8 cellular contexts compared by ENCODE assay signal in genomic region chr1:53890522-53890941, GRCh38. TPM values are rescaled to one million over a fixed set of nuclear protein-coding genes. Genes with fewer than 3 reads are reported as not detected.
DNase-seq lines count a peak whose midpoint lies in the region; ATAC-seq and TF ChIP-seq lines count a peak whose summit lies in the region.

No MANE protein-coding gene starts in this region.

- peaks cover 0 to 25% (median 6%) of the 10 kb centered on the region in 3 donors for H3K36me3 Mint-ChIP-seq in CD8-positive, alpha-beta memory T cell
- peaks cover 11% of the 10 kb centered on the region for H3K36me3 Mint-ChIP-seq in central memory CD8-positive, alpha-beta T cell (ENCODE audit: insufficient read depth)
- H3K36me3 Mint-ChIP-seq in osteocyte (ENCODE audit: unreplicated experiment), result peaks cover 7% of the 10 kb centered on the region

- H3K36me3 ChIP-seq in CD8-positive, alpha-beta memory T cell (ENCODE audit: insufficient read depth, low read length), result no peaks in the 10 kb centered on the region
- no peaks in the 10 kb centered on the region; the same call in 1 of the 2 replicates for H3K36me3 ChIP-seq in KOPT-K1 (ENCODE audit: insufficient read depth, low read length)

- peak overlapping the region; percentile 84 for H3K4me3 ChIP-seq in CD8-positive, alpha-beta memory T cell (ENCODE audit: low read length)

- DNase-seq in CD8-positive, alpha-beta memory T cell, result no peak
- no peak for DNase-seq in central memory CD8-positive, alpha-beta T cell (ENCODE audit: low spot score in 2 of 2)
- DNase-seq in osteocyte (ENCODE audit: extremely low spot score, unreplicated experiment), result no peak
- no peak for DNase-seq in kidney glomerular epithelial cell (lab: John Stamatoyannopoulos, UW)
- DNase-seq in epidermal melanocyte (ENCODE audit: insufficient read length, low spot score), result no peak
- no peak for DNase-seq in NCI-H2107 (lab: John Stamatoyannopoulos, UW)

- no peaks in the 10 kb centered on the region for H3K9me3 Mint-ChIP-seq in CD8-positive, alpha-beta memory T cell
- no peaks in the 10 kb centered on the region for H3K9me3 Mint-ChIP-seq in central memory CD8-positive, alpha-beta T cell
- H3K9me3 Mint-ChIP-seq in osteocyte (ENCODE audit: unreplicated experiment), result no peaks in the 10 kb centered on the region

- CTCF ChIA-PET in CD8-positive, alpha-beta memory T cell (lab: Charles Lee), result interaction anchor here (3.0 kb wide), 1 partner anchor 54 kb away, joined by 13 read pairs; the partner anchor contains the start of genes IFT25 and LRRC42

- no peak for ATAC-seq in central memory CD8-positive, alpha-beta T cell (replicated peaks; ENCODE audit: extremely low read depth, poor library complexity, severe bottlenecking)
- no peak for ATAC-seq in GM21423 (IDR thresholded peaks at IDR 0.05; ENCODE audit: unreplicated experiment)

- peak overlapping the region; percentile 60 for H3K27ac ChIP-seq in CD8-positive, alpha-beta memory T cell (ENCODE audit: low read depth, low read length)
- peak overlapping the region; percentile 54 for H3K27ac ChIP-seq in KOPT-K1 (ENCODE audit: low read depth, low read length, poor library complexity, severe bottlenecking)

- peak overlapping the region; percentile 84 to 100 (median 97) for H3K4me3 Mint-ChIP-seq in CD8-positive, alpha-beta memory T cell
- peak overlapping the region; percentile 96 for H3K4me3 Mint-ChIP-seq in central memory CD8-positive, alpha-beta T cell
- H3K4me3 Mint-ChIP-seq in osteocyte (ENCODE audit: unreplicated experiment), result peak overlapping the region; percentile 94

- no peaks in the 10 kb centered on the region for H3K9me3 ChIP-seq in CD8-positive, alpha-beta memory T cell (ENCODE audit: low read length)
- no peaks in the 10 kb centered on the region for H3K9me3 ChIP-seq in KOPT-K1 (ENCODE audit: insufficient read depth, low read length, poor library complexity, severe bottlenecking)

- POLR2A ChIA-PET in CD8-positive, alpha-beta memory T cell (lab: Charles Lee), result interaction anchor here (0.5 kb wide), 1 partner anchor 18 kb away, joined by 3 read pairs; no protein-coding TSS in a partner anchor

- H3K4me1 ChIP-seq in CD8-positive, alpha-beta memory T cell (ENCODE audit: insufficient read depth, low read length), result peaks cover 19% of the 10 kb centered on the region

- no peaks in the 10 kb centered on the region for H3K27me3 ChIP-seq in CD8-positive, alpha-beta memory T cell (ENCODE audit: insufficient read depth, low read length, poor library complexity, severe bottlenecking)

- H3K27ac Mint-ChIP-seq in CD8-positive, alpha-beta memory T cell, result peak overlapping the region in 7 of 8 donors; percentile 78 to 98 (median 92)
- peak overlapping the region; percentile 95 for H3K27ac Mint-ChIP-seq in central memory CD8-positive, alpha-beta T cell (ENCODE audit: low read depth)
- H3K27ac Mint-ChIP-seq in osteocyte (ENCODE audit: unreplicated experiment), result peak overlapping the region; percentile 95

- peaks cover 36 to 48% (median 46%) of the 10 kb centered on the region in 3 donors for H3K4me1 Mint-ChIP-seq in CD8-positive, alpha-beta memory T cell
- peaks cover 43% of the 10 kb centered on the region for H3K4me1 Mint-ChIP-seq in central memory CD8-positive, alpha-beta T cell
- H3K4me1 Mint-ChIP-seq in osteocyte (ENCODE audit: unreplicated experiment), result peaks cover 16% of the 10 kb centered on the region

- H3K27me3 Mint-ChIP-seq in CD8-positive, alpha-beta memory T cell, result peaks cover 1 to 2% of the 10 kb centered on the region in 2 donors
- no peaks in the 10 kb centered on the region for H3K27me3 Mint-ChIP-seq in central memory CD8-positive, alpha-beta T cell
- H3K27me3 Mint-ChIP-seq in osteocyte (ENCODE audit: unreplicated experiment), result no peaks in the 10 kb centered on the region

- no peak for TF ChIP-seq CTCF in osteocyte (IDR thresholded peaks at IDR 0.05)

RNA-seq across cellular contexts. Expression of gene YIPF1, which starts 0.9 kb away (rescaled TPM):
- total RNA-seq in CD8-positive, alpha-beta memory T cell, result 10 to 100 TPM; 17.2 to 17.4 TPM
- polyA plus RNA-seq in CD8-positive, alpha-beta memory T cell, result 30.7 TPM
- total RNA-seq in osteocyte, result 25.3 and 25.6 TPM in 2 replicates

RNA-seq across cellular contexts. Expression of gene DIO1, which starts 3.5 kb away (rescaled TPM):
- not detected for total RNA-seq in CD8-positive, alpha-beta memory T cell
- polyA plus RNA-seq in CD8-positive, alpha-beta memory T cell, result not detected
- total RNA-seq in osteocyte, result not detected in 2 replicates

RNA-seq across cellular contexts. Expression of gene NDC1, which starts 52.4 kb away (rescaled TPM):
- 10 to 100 TPM; 38.8 to 40.3 TPM for total RNA-seq in CD8-positive, alpha-beta memory T cell
- polyA plus RNA-seq in CD8-positive, alpha-beta memory T cell, result 6.4 TPM
- 9.8 and 10.7 TPM in 2 replicates for total RNA-seq in osteocyte

RNA-seq across cellular contexts. Expression of gene IFT25, which starts 55.0 kb away (rescaled TPM):
- 10 to 100 TPM; 57.2 to 57.8 TPM for total RNA-seq in CD8-positive, alpha-beta memory T cell
- 59.9 TPM for polyA plus RNA-seq in CD8-positive, alpha-beta memory T cell
- total RNA-seq in osteocyte, result 29.2 and 29.9 TPM in 2 replicates

RNA-seq across cellular contexts. Expression of gene LRRC42, which starts 55.6 kb away (rescaled TPM):
- total RNA-seq in CD8-positive, alpha-beta memory T cell, result 10 to 100 TPM; 23.6 to 25.7 TPM
- polyA plus RNA-seq in CD8-positive, alpha-beta memory T cell, result 8.3 TPM
- 30.1 and 32.8 TPM in 2 replicates for total RNA-seq in osteocyte
